ENCODE assay signal across 7 cellular contexts in genomic region chrX:71103110-71103983, GRCh38. TPM values are rescaled to one million over a fixed set of nuclear protein-coding genes. Genes with fewer than 3 reads are reported as not detected.
DNase-seq lines count a peak whose midpoint lies in the region; ATAC-seq and TF ChIP-seq lines count a peak whose summit lies in the region.

No MANE protein-coding gene starts in this region.

- DNase-seq in NCI-H82 (lab: John Stamatoyannopoulos, UW) (peak; percentile 98), tibial nerve (ENCODE audit: low spot score in 2 of 2) (no peak), AG08395 (ENCODE audit: low spot score) (no peak)
- peak; percentile 41 for DNase-seq in activated T-helper 9 cell treated with anti-CD3 and anti-CD28 coated beads, Interleukin-2, amount 50 U/mL, for 16 hours (ENCODE audit: low read depth)

- peak overlapping the region; percentile 25 to 47 for H3K27ac ChIP-seq in liver (ENCODE audit: low read depth in 1 of 2, low read length in 2 of 2)
- peak overlapping the region in 3 of 4 donors; percentile 71 to 82 (median 74) for H3K27ac ChIP-seq in tibial nerve

- no peak overlapping the region for H3K9ac ChIP-seq in liver (ENCODE audit: low read depth in 1 of 2, low read length in 2 of 2)

- 42% methylated on average over 10 of the region's 10 CpGs for WGBS in liver
- 12 to 30% methylated on average over 6 to 10 of the region's 10 CpGs for WGBS in tibial nerve, 2 donors

- H3K9me3 ChIP-seq in liver (ENCODE audit: control insufficient read depth in 4 of 4, low read length in 3 of 4) = no peaks in the 10 kb centered on the region
- H3K9me3 ChIP-seq in tibial nerve = no peaks in the 10 kb centered on the region

- no peak for TF ChIP-seq EP300 in tibial nerve (IDR thresholded peaks at IDR 0.05)

- TF ChIP-seq POLR2A in tibial nerve (IDR thresholded peaks at IDR 0.05) = no peak

- H3K27me3 ChIP-seq in liver (ENCODE audit: control insufficient read depth in 4 of 4, insufficient read depth in 4 of 4, low read length in 3 of 4) = no peaks in the 10 kb centered on the region
- H3K27me3 ChIP-seq in tibial nerve = no peaks in the 10 kb centered on the region

- H3K36me3 ChIP-seq in liver (ENCODE audit: control insufficient read depth in 4 of 4, insufficient read depth in 3 of 4, low read depth in 1 of 4, low read length in 3 of 4) = no peaks in the 10 kb centered on the region
- H3K36me3 ChIP-seq in tibial nerve = no peaks in the 10 kb centered on the region

- peak; percentile 50 for ATAC-seq in GM21423 (IDR thresholded peaks at IDR 0.05; ENCODE audit: unreplicated experiment)
- ATAC-seq in HG03571 (IDR thresholded peaks at IDR 0.05; ENCODE audit: unreplicated experiment) = no peak

- H3K4me1 ChIP-seq in liver (ENCODE audit: control insufficient read depth in 4 of 4, insufficient read depth in 4 of 4, low read length in 3 of 4) = no peaks in the 10 kb centered on the region
- H3K4me1 ChIP-seq in tibial nerve = peaks cover 0 to 27% (median 3%) of the 10 kb centered on the region in 4 donors

- no peak for TF ChIP-seq CTCF in liver (IDR thresholded peaks at IDR 0.05; ENCODE audit: low read depth, low read length, missing input control)
- no peak for TF ChIP-seq CTCF in tibial nerve (IDR thresholded peaks at IDR 0.05)

- no peak for TF ChIP-seq RAD21 in liver (IDR thresholded peaks at IDR 0.05)

- no peak overlapping the region for H3K4me3 ChIP-seq in liver (ENCODE audit: low read depth in 1 of 3, low read length in 3 of 3)
- no peak overlapping the region for H3K4me3 ChIP-seq in tibial nerve

TF ChIP-seq in liver, 16 proteins besides CTCF, POLR2A, EP300 and RAD21:
- TF ChIP-seq YY1 (IDR thresholded peaks at IDR 0.05) (no peak), EGR1 (IDR thresholded peaks at IDR 0.05; ENCODE audit: low read depth in 2 of 2) (no peak)

RNA-seq across cellular contexts. Expression of gene CXorf65, which starts 3.2 kb away (rescaled TPM):
- total RNA-seq in liver (not detected), tibial nerve (not detected)
- not detected for polyA plus RNA-seq in liver

RNA-seq across cellular contexts. Expression of gene FOXO4, which starts 7.7 kb away (rescaled TPM):
- total RNA-seq in liver (10 to 100 TPM in 1 of 2 donors, 1 to 10 TPM in 1; 3.7 to 38.2 TPM), tibial nerve (10 to 100 TPM; 18.9 to 35.4 (median 30.5) TPM)
- 1 to 10 TPM in 1 of 2 donors, under 1 TPM in 1; 0.50 to 4.2 TPM for polyA plus RNA-seq in liver

RNA-seq across cellular contexts. Expression of gene IL2RG, which starts 8.0 kb away (rescaled TPM):
- total RNA-seq in liver = 1 to 10 TPM; 2.2 to 3.0 TPM
- 1 to 10 TPM; 3.6 to 4.0 TPM for polyA plus RNA-seq in liver
- total RNA-seq in tibial nerve = 10 to 100 TPM in 1 of 4 donors, 1 to 10 TPM in 3; 4.6 to 12.2 (median 5.5) TPM

RNA-seq across cellular contexts. Expression of gene MED12, which starts 15.0 kb away (rescaled TPM):
- total RNA-seq in liver (10 to 100 TPM; 13.1 to 25.6 TPM), tibial nerve (10 to 100 TPM; 30.8 to 65.8 (median 48.3) TPM)
- 1 to 10 TPM; 3.2 to 5.4 TPM for polyA plus RNA-seq in liver

RNA-seq across cellular contexts. Expression of gene SNX12, which starts 35.2 kb away (rescaled TPM):
- total RNA-seq in liver (10 to 100 TPM; 13.1 to 21.7 TPM), tibial nerve (10 to 100 TPM; 41.6 to 52.2 (median 43.1) TPM)
- polyA plus RNA-seq in liver = 10 to 100 TPM in 1 of 2 donors, 1 to 10 TPM in 1; 4.5 to 18.6 TPM

Comparison
In these comparisons a context has a peak if more than half of its experiments do, and no peak if none do; other contexts are left out.
1. DNase-seq: peak in NCI-H82 (single experiment) and activated T-helper 9 cell treated with anti-CD3 and anti-CD28 coated beads, Interleukin-2, amount 50 U/mL, for 16 hours (single experiment); none in tibial nerve (0 of 2) and AG08395 (single experiment).